In the genomic region with DNA sequence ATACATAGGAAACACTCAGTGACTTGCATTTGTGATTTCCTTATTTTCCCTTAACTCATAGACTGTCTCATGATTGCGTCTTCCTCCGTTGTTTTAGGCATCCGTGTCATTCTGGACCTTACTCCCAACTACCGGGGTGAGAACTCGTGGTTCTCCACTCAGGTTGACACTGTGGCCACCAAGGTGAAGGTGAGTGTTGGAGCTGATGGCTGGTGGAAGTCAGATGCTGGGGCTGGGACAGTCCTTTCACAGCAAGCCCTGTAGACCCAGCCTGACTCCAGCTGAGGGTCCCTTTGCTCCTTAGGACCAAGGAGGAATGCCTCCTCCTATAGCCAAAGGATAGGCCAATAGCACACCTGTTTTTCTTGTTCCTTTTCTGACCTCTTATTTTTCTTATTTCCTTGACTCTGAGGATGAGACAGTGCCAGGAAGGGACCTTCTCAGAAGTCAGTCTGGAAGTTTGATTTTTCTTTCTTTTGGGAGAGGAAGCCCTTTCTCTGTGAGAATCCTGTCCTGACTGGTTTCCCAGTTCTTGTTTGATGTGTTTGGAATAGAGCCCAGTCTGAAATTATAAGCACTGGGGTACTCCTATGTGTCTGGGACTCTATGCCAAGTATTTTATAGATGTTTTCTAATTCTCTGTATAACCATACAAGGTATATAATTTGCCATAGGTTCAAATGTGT, we compare ENCODE assay signal across 8 cellular contexts. TPM values are rescaled to one million over a fixed set of nuclear protein-coding genes. Genes with fewer than 3 reads are reported as not detected.
DNase-seq lines count a peak whose midpoint lies in the region; ATAC-seq and TF ChIP-seq lines count a peak whose summit lies in the region.

No MANE protein-coding gene starts in this region.

- TF ChIP-seq POLR2A in suprapubic skin (IDR thresholded peaks at IDR 0.05), result no peak

- TF ChIP-seq CTCF in kidney epithelial cell (IDR thresholded peaks at IDR 0.05; ENCODE audit: insufficient read depth, low read length, poor library complexity, severe bottlenecking), result no peak
- no peak for TF ChIP-seq CTCF in suprapubic skin (IDR thresholded peaks at IDR 0.05)

- peak overlapping the region; percentile 100 for H3K27ac ChIP-seq in suprapubic skin

- peaks cover 62% of the 10 kb centered on the region for H3K36me3 Mint-ChIP-seq in T-helper 2 cell treated with Interferon-gamma antibody and Interleukin-4, amounts not matched to agents 5 μg/mL and 100 μg/mL, for 36 hours (ENCODE audit: low read depth)
- H3K36me3 Mint-ChIP-seq in activated naive CD8-positive, alpha-beta T cell treated with anti-CD3 and anti-CD28 coated beads, Interleukin-2, amount 50 U/mL, for 24 hours (ENCODE audit: low read depth), result peaks cover 72% of the 10 kb centered on the region

- H3K27me3 ChIP-seq in kidney epithelial cell (ENCODE audit: control insufficient read depth, insufficient read depth, low read length) (no peaks in the 10 kb centered on the region), suprapubic skin (no peaks in the 10 kb centered on the region)

- H3K4me3 ChIP-seq in kidney epithelial cell (ENCODE audit: low read depth, low read length) (peak overlapping the region; percentile 100), suprapubic skin (peak overlapping the region; percentile 92)

- no peak for DNase-seq in T-helper 2 cell treated with Interferon-gamma antibody and Interleukin-4, amounts not matched to agents 5 μg/mL and 100 μg/mL, for 36 hours (ENCODE audit: low spot score)
- no peak for DNase-seq in T-helper 2 cell
- DNase-seq in activated naive CD8-positive, alpha-beta T cell treated with anti-CD3 and anti-CD28 coated beads, Interleukin-2, amount 50 U/mL, for 24 hours, result no peak
- no peak for DNase-seq in kidney epithelial cell (ENCODE audit: low read depth)
- DNase-seq in suprapubic skin (ENCODE audit: low spot score in 2 of 2), result no peak
- DNase-seq in stimulated activated CD8-positive, alpha-beta memory T cell treated with anti-CD3 and anti-CD28 coated beads, Interleukin-4, amount 100 ng/mL, for 48 hours, result no peak
- DNase-seq in NCI-H2196 (lab: John Stamatoyannopoulos, UW; ENCODE audit: unreplicated experiment), result no peak

- peak overlapping the region; percentile 95 for H3K4me3 Mint-ChIP-seq in T-helper 2 cell treated with Interferon-gamma antibody and Interleukin-4, amounts not matched to agents 5 μg/mL and 100 μg/mL, for 36 hours
- H3K4me3 Mint-ChIP-seq in activated naive CD8-positive, alpha-beta T cell treated with anti-CD3 and anti-CD28 coated beads, Interleukin-2, amount 50 U/mL, for 24 hours, result peak overlapping the region; percentile 100

- no peaks in the 10 kb centered on the region for H3K27me3 Mint-ChIP-seq in T-helper 2 cell treated with Interferon-gamma antibody and Interleukin-4, amounts not matched to agents 5 μg/mL and 100 μg/mL, for 36 hours (ENCODE audit: low read depth)
- H3K27me3 Mint-ChIP-seq in activated naive CD8-positive, alpha-beta T cell treated with anti-CD3 and anti-CD28 coated beads, Interleukin-2, amount 50 U/mL, for 24 hours, result no peaks in the 10 kb centered on the region

- ATAC-seq in activated naive CD8-positive, alpha-beta T cell treated with anti-CD3 and anti-CD28 coated beads, Interleukin-2, amount 50 U/mL, for 24 hours, result no peak
- no peak for ATAC-seq in GM21515 (IDR thresholded peaks at IDR 0.05; ENCODE audit: unreplicated experiment)

- H3K9me3 ChIP-seq in suprapubic skin, result no peaks in the 10 kb centered on the region

- 34% methylated on average over 5 of the region's 5 CpGs for WGBS in suprapubic skin

- peak overlapping the region; percentile 100 for H3K27ac Mint-ChIP-seq in T-helper 2 cell treated with Interferon-gamma antibody and Interleukin-4, amounts not matched to agents 5 μg/mL and 100 μg/mL, for 36 hours
- H3K27ac Mint-ChIP-seq in activated naive CD8-positive, alpha-beta T cell treated with anti-CD3 and anti-CD28 coated beads, Interleukin-2, amount 50 U/mL, for 24 hours, result peak overlapping the region; percentile 100

- peaks cover 75% of the 10 kb centered on the region for H3K4me1 ChIP-seq in suprapubic skin

- no peaks in the 10 kb centered on the region for H3K9me3 Mint-ChIP-seq in T-helper 2 cell treated with Interferon-gamma antibody and Interleukin-4, amounts not matched to agents 5 μg/mL and 100 μg/mL, for 36 hours
- no peaks in the 10 kb centered on the region for H3K9me3 Mint-ChIP-seq in activated naive CD8-positive, alpha-beta T cell treated with anti-CD3 and anti-CD28 coated beads, Interleukin-2, amount 50 U/mL, for 24 hours

- H3K36me3 ChIP-seq in kidney epithelial cell (ENCODE audit: control insufficient read depth, insufficient read depth, low read length), result peaks cover 6% of the 10 kb centered on the region
- H3K36me3 ChIP-seq in suprapubic skin, result peaks cover 53% of the 10 kb centered on the region

- peaks cover 51% of the 10 kb centered on the region for H3K4me1 Mint-ChIP-seq in T-helper 2 cell treated with Interferon-gamma antibody and Interleukin-4, amounts not matched to agents 5 μg/mL and 100 μg/mL, for 36 hours (ENCODE audit: low read depth)
- peaks cover 56% of the 10 kb centered on the region for H3K4me1 Mint-ChIP-seq in activated naive CD8-positive, alpha-beta T cell treated with anti-CD3 and anti-CD28 coated beads, Interleukin-2, amount 50 U/mL, for 24 hours

- TF ChIP-seq EP300 in suprapubic skin (IDR thresholded peaks at IDR 0.05), result no peak

RNA-seq across cellular contexts. Expression of gene SLC3A2, which starts 2.3 kb away (rescaled TPM):
- total RNA-seq in kidney epithelial cell (441 and 475 TPM in 2 replicates), suprapubic skin (100 to 1,000 TPM; 170 to 234 (median 198) TPM)

RNA-seq across cellular contexts. Expression of gene CHRM1, which starts 38.2 kb away (rescaled TPM):
- total RNA-seq in kidney epithelial cell (not detected in 2 replicates), suprapubic skin (1 to 10 TPM; 2.5 to 5.4 (median 4.5) TPM)

RNA-seq across cellular contexts. Expression of gene WDR74, which starts 43.6 kb away (rescaled TPM):
- total RNA-seq in kidney epithelial cell, result 90.2 and 92.8 TPM in 2 replicates
- total RNA-seq in suprapubic skin, result 10 to 100 TPM; 63.3 to 79.8 (median 70.3) TPM

RNA-seq across cellular contexts. Expression of gene TEX54, which starts 50.3 kb away (rescaled TPM):
- not detected in 2 replicates for total RNA-seq in kidney epithelial cell
- not detected for total RNA-seq in suprapubic skin

RNA-seq across cellular contexts. Expression of gene STX5, which starts 51.1 kb away (rescaled TPM):
- 30.2 and 34.3 TPM in 2 replicates for total RNA-seq in kidney epithelial cell
- 10 to 100 TPM; 26.8 to 47.8 (median 43.2) TPM for total RNA-seq in suprapubic skin
